ENCODE assay signal across 8 cellular contexts in the genomic region with DNA sequence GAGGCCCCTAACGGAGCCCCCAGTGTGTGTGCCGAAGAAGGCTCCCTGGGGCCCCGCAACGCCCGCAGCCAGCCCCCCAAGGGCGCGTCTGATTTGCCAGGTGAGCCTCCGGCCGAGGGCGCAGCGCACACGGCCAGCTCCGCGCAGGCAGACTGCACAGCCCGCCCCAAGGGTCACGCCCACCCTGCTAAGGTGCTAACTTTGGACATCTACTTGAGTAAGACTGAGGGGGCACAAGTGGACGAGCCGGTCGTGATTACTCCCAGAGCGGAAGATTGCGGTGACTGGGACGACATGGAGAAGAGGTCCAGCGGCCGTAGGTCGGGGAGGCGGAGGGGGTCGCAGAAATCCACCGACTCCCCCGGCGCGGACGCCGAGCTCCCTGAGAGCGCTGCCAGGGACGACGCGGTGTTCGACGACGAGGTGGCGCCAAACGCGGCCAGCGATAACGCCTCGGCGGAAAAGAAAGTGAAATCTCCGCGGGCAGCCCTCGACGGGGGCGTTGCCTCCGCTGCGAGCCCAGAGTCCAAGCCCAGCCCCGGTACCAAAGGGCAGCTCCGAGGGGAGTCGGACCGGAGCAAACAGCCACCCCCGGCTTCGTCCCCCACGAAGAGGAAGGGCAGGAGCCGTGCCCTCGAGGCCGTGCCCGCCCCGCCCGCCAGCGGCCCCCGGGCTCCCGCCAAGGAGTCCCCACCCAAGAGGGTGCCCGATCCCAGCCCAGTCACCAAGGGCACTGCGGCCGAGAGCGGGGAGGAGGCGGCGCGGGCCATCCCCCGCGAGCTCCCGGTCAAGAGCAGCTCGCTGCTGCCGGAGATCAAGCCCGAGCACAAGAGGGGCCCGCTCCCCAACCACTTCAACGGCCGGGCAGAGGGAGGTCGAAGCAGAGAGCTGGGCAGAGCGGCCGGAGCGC.
DNase-seq lines count a peak whose midpoint lies in the region; ATAC-seq and TF ChIP-seq lines count a peak whose summit lies in the region.

No MANE protein-coding gene starts in this region.

- H3K4me1 ChIP-seq in DOHH2 (ENCODE audit: control insufficient read depth, low read length) (peaks cover 47% of the 10 kb centered on the region), HUES64 (ENCODE audit: insufficient read depth, low read length) (peaks cover 22% of the 10 kb centered on the region)

- DNase-seq in T-helper 9 cell = peak; percentile 71
- peak; percentile 16 to 63 for DNase-seq in T47D (ENCODE audit: low read depth in 1 of 2, low spot score in 1 of 2)
- DNase-seq in kidney epithelial cell (ENCODE audit: low read depth) = no peak
- peak; percentile 69 for DNase-seq in stimulated activated CD4-positive, alpha-beta T cell treated with anti-CD3 and anti-CD28 coated beads, Interleukin-1b, Interleukin-23, amount 100 ng/mL, for 48 hours
- DNase-seq in NCI-H2081 treated with DMSO at 0.1 percent for 48 hours (lab: John Stamatoyannopoulos, UW) = no peak

- in situ Hi-C loops in T47D (cut with HindIII; ENCODE audit: low pct_unique_long_range_greater_than_20kb, low sequenced_read_pairs) = no loop called here

- TF ChIP-seq CTCF in DOHH2 (IDR thresholded peaks at IDR 0.05; ENCODE audit: low read depth, low read length, poor library complexity, severe bottlenecking) = peak; percentile 35
- no peak for TF ChIP-seq CTCF in kidney epithelial cell (IDR thresholded peaks at IDR 0.05; ENCODE audit: insufficient read depth, low read length, poor library complexity, severe bottlenecking)

- 1% methylated on average over 90 of the region's 90 CpGs for WGBS in HUES64

- H3K27ac ChIP-seq in DOHH2 (ENCODE audit: low read depth, low read length) (peak overlapping the region; percentile 98), HUES64 (ENCODE audit: low read depth, low read length) (no peak overlapping the region)

- no peaks in the 10 kb centered on the region for H3K27me3 ChIP-seq in DOHH2 (ENCODE audit: control insufficient read depth, low read length)
- H3K27me3 ChIP-seq in HUES64 (ENCODE audit: insufficient read depth, low read length) = peaks cover 82% of the 10 kb centered on the region
- H3K27me3 ChIP-seq in kidney epithelial cell (ENCODE audit: control insufficient read depth, insufficient read depth, low read length) = no peaks in the 10 kb centered on the region

- H3K4me2 ChIP-seq in DOHH2 (ENCODE audit: low read length) = peak overlapping the region; percentile 78

- H3K36me3 ChIP-seq in DOHH2 (ENCODE audit: control insufficient read depth, low read length) (peaks cover 29% of the 10 kb centered on the region), HUES64 (ENCODE audit: insufficient read depth, low read length) (no peaks in the 10 kb centered on the region), kidney epithelial cell (ENCODE audit: control insufficient read depth, insufficient read depth, low read length) (no peaks in the 10 kb centered on the region)

- no peaks in the 10 kb centered on the region for H4K20me1 ChIP-seq in DOHH2 (ENCODE audit: control insufficient read depth, insufficient read depth, low read depth, low read length)

- H3F3A ChIP-seq in DOHH2 (ENCODE audit: control insufficient read depth, insufficient read depth) = peaks cover 28% of the 10 kb centered on the region

- no peak overlapping the region for H3K9ac ChIP-seq in HUES64 (ENCODE audit: low read depth, low read length)

- H3K4me3 ChIP-seq in DOHH2 (ENCODE audit: low read length) (peak overlapping the region; percentile 94), HUES64 (ENCODE audit: low read length) (peak overlapping the region; percentile 56), kidney epithelial cell (ENCODE audit: low read depth, low read length) (peak overlapping the region; percentile 52)

- peak; percentile 59 for ATAC-seq in GM21515 (IDR thresholded peaks at IDR 0.05; ENCODE audit: unreplicated experiment)

- H3K79me2 ChIP-seq in DOHH2 (ENCODE audit: control insufficient read depth, low read length) = peaks cover 61% of the 10 kb centered on the region

- H3K9me2 ChIP-seq in DOHH2 (replicated peaks; ENCODE audit: control insufficient read depth, low read length) = no peaks in the 10 kb centered on the region

- H3K9me3 ChIP-seq in DOHH2 (ENCODE audit: control insufficient read depth, insufficient read depth, low read length) = no peaks in the 10 kb centered on the region
- no peaks in the 10 kb centered on the region for H3K9me3 ChIP-seq in HUES64 (ENCODE audit: insufficient read depth, low read depth, low read length)

Comparison
In these comparisons a context has a peak if more than half of its experiments do, and no peak if none do; other contexts are left out.
1. DNase-seq: peak in T-helper 9 cell (single experiment), T47D (2 of 2) and stimulated activated CD4-positive, alpha-beta T cell treated with anti-CD3 and anti-CD28 coated beads, Interleukin-1b, Interleukin-23, amount 100 ng/mL, for 48 hours (single experiment); none in kidney epithelial cell (single experiment) and NCI-H2081 treated with DMSO at 0.1 percent for 48 hours (single experiment).
2. Peak in every context shown above with its lines, with median percentiles within 50 percentile points of each other: H3K4me3 ChIP-seq.